In the genomic region with DNA sequence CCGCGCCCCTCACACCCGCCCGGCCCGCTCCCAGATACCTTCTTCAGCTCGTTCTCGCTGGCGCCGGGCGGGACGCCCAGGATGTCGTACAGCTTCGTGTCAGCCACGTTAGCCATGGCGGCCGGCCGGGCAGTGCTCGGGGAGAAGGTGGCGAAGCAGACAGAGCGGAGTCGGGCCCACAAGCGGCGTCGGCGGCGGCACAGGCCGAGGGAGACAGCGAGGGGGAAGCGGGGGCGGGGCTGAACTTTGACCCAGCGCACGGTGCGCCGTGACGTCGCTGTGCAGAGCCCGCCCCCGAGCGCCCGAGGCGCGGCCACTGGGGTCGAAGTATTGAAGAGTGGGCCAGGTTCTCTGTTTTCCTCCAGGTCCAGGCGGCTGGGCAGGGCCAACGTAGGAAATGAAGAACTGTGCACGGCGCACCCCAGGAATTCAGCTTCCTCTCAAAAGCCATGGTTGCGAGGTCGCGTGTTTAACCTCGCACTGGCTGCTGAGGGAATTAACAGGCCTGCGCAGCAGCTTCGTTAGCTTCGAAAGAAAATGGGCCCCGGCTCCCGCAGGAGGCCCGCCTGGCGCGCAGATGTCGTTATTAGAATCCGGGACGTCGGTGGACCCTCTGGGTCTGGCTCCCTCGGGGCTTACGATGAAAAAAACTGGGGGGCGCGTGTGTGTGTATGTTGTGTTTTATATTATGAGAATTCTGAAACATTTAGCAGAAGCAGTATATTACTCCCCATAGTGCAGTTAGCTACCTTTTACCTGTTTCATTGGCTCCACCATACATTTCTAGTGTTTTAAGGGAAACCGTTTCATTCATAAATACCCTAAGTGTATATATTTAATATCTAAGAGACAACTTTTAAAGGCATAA, we compare ENCODE assay signal across 8 cellular contexts. TPM values are rescaled to one million over a fixed set of nuclear protein-coding genes. Genes with fewer than 3 reads are reported as not detected.
DNase-seq lines count a peak whose midpoint lies in the region; ATAC-seq and TF ChIP-seq lines count a peak whose summit lies in the region.

TSS of gene DNAJA2 (minus strand) at position 218 of the 868 bp plus-strand sequence. CDS start at position 116, 102 bp downstream.

- no peaks in the 10 kb centered on the region for H3K27me3 Mint-ChIP-seq in T-helper 2 cell treated with Interferon-gamma antibody and Interleukin-4, amounts not matched to agents 5 μg/mL and 100 μg/mL, for 36 hours (ENCODE audit: low read depth)

- DNase-seq in NCI-H1694 treated with DMSO at 0.1 percent for 48 hours (lab: John Stamatoyannopoulos, UW) (peak; percentile 61), ascending aorta (ENCODE audit: low spot score in 2 of 2) (peak; percentile 47 to 94), hepatic stellate cell (ENCODE audit: low spot score) (peak; percentile 91), vagina (ENCODE audit: extremely low spot score in 2 of 2) (peak in 1 of 2 donors; percentile 93)
- peak; percentile 90 for DNase-seq in T-helper 2 cell treated with Interferon-gamma antibody and Interleukin-4, amounts not matched to agents 5 μg/mL and 100 μg/mL, for 36 hours (ENCODE audit: low spot score)

- H3K27ac ChIP-seq in ascending aorta, result peak within 1 kb of the TSS; percentile 93 to 96
- H3K27ac ChIP-seq in rectal smooth muscle tissue (ENCODE audit: low read depth, low read length), result peak within 1 kb of the TSS; percentile 98
- peak within 1 kb of the TSS; percentile 95 for H3K27ac ChIP-seq in vagina

- H3K4me1 ChIP-seq in ascending aorta (peaks cover 10 to 15% of the 10 kb centered on the region in 2 donors), rectal smooth muscle tissue (ENCODE audit: control insufficient read depth, insufficient read depth, low read length) (peaks cover 13% of the 10 kb centered on the region), vagina (peaks cover 52% of the 10 kb centered on the region)

- H3K9me3 Mint-ChIP-seq in T-helper 2 cell treated with Interferon-gamma antibody and Interleukin-4, amounts not matched to agents 5 μg/mL and 100 μg/mL, for 36 hours, result no peaks in the 10 kb centered on the region

- H3K36me3 ChIP-seq in ascending aorta (peaks cover 9 to 14% of the 10 kb centered on the region in 2 donors), rectal smooth muscle tissue (ENCODE audit: control insufficient read depth, insufficient read depth, low read length) (peaks cover 5% of the 10 kb centered on the region), vagina (peaks cover 0 to 15% of the 10 kb centered on the region in 2 donors)

- peak within 1 kb of the TSS; percentile 97 for H3K4me3 Mint-ChIP-seq in T-helper 2 cell treated with Interferon-gamma antibody and Interleukin-4, amounts not matched to agents 5 μg/mL and 100 μg/mL, for 36 hours

- H3K27me3 ChIP-seq in ascending aorta (no peaks in the 10 kb centered on the region), rectal smooth muscle tissue (ENCODE audit: control insufficient read depth, insufficient read depth, low read length) (no peaks in the 10 kb centered on the region), vagina (no peaks in the 10 kb centered on the region)

- peak within 1 kb of the TSS; percentile 87 for H3K4me3 ChIP-seq in ascending aorta
- peak within 1 kb of the TSS; percentile 88 for H3K4me3 ChIP-seq in rectal smooth muscle tissue (ENCODE audit: low read length)
- H3K4me3 ChIP-seq in vagina, result peak within 1 kb of the TSS; percentile 86 to 95

- intact Hi-C loops in ascending aorta (cut with DNase I), result loop anchor here (1.0 to 10.0 kb wide), 6 partner anchors 65 to 1651 kb away; partner anchors contain the start of genes C16orf87, GPT2, ITFG1 and ORC6
- intact Hi-C loops in vagina (cut with DNase I), result no loop called here

- ATAC-seq in GM18502 (IDR thresholded peaks at IDR 0.05; ENCODE audit: poor library complexity, unreplicated experiment) (peak; percentile 83), HG02885 (IDR thresholded peaks at IDR 0.05; ENCODE audit: poor library complexity, unreplicated experiment) (peak; percentile 87)

- H3K9me3 ChIP-seq in ascending aorta, result no peaks in the 10 kb centered on the region
- no peaks in the 10 kb centered on the region for H3K9me3 ChIP-seq in vagina

- TF ChIP-seq CTCF in ascending aorta (IDR thresholded peaks at IDR 0.05) (no peak), vagina (IDR thresholded peaks at IDR 0.05) (peak in 2 of 3 experiments; percentile 15 to 29)

- peaks cover 42% of the 10 kb centered on the region for H3K4me1 Mint-ChIP-seq in T-helper 2 cell treated with Interferon-gamma antibody and Interleukin-4, amounts not matched to agents 5 μg/mL and 100 μg/mL, for 36 hours (ENCODE audit: low read depth)

- peaks cover 26% of the 10 kb centered on the region for H3K36me3 Mint-ChIP-seq in T-helper 2 cell treated with Interferon-gamma antibody and Interleukin-4, amounts not matched to agents 5 μg/mL and 100 μg/mL, for 36 hours (ENCODE audit: low read depth)

- H3K9ac ChIP-seq in rectal smooth muscle tissue (ENCODE audit: low read length), result peak within 1 kb of the TSS; percentile 76

- TF ChIP-seq POLR2A in vagina (IDR thresholded peaks at IDR 0.05), result peak; percentile 52 to 65

- peak within 1 kb of the TSS; percentile 96 for H3K27ac Mint-ChIP-seq in T-helper 2 cell treated with Interferon-gamma antibody and Interleukin-4, amounts not matched to agents 5 μg/mL and 100 μg/mL, for 36 hours

RNA-seq across cellular contexts. Expression of gene DNAJA2, which starts in this region (rescaled TPM):
- total RNA-seq in ascending aorta (15.8 TPM), vagina (38.3 TPM)

Comparison
In these comparisons a context has a peak if more than half of its experiments do, and no peak if none do; other contexts are left out.
1. CTCF ChIP-seq: peak in vagina (2 of 3); none in ascending aorta (0 of 3).
2. Peak in every context shown above with its lines, with median percentiles within 50 percentile points of each other: H3K27ac ChIP-seq and H3K4me3 ChIP-seq.